8 cellular contexts compared by ENCODE assay signal in the genomic region with DNA sequence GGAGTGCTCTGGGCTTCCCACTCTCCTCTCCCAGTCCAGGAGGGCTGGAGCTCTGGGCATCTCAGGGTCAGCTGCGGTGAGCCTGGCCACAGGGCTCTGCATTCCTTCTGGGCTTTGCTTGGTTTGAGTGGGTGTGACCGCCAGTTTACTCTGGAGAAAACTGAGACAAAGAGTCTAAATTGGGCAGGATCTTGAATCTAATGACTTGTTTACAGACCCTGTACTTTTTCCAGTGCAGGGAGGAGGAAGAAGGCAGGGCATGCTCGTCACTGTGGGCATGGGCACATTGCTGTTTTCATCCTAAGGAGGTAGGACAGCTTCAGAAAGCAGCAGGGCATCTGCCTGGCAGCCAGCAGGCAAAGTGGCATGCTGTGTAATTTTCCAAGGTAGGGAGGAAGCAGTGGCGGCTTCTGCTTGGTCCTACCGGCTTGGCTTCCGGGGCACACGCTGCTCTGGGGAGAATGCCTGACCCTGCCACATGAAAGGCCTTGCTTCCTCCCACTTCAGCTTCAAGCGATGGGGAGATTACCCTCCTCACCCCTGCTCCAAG. TPM values are rescaled to one million over a fixed set of nuclear protein-coding genes. Genes with fewer than 3 reads are reported as not detected.
DNase-seq lines count a peak whose midpoint lies in the region; ATAC-seq and TF ChIP-seq lines count a peak whose summit lies in the region.

No MANE protein-coding gene starts in this region.

- no TSS peak for BruUV-seq in MCF 10A (replicated peaks; lab: Mats Ljungman, UMichigan)

- no peaks in the 10 kb centered on the region for H3K9me3 ChIP-seq in breast epithelium

- intact Hi-C loops in breast epithelium (cut with DNase I; ENCODE audit: low total_unique reads), result no loop called here
- intact Hi-C loops in MCF 10A (cut with micrococcal nuclease), result no loop called here
- intact Hi-C loops in activated CD4-positive, alpha-beta T cell treated with anti-CD3 and anti-CD28 coated beads, Interleukin-2, amount 10 ng/mL, durations not matched to agents 24 days and 14 days (cut with micrococcal nuclease), result loop anchor here (1.0 to 2.0 kb wide), 4 partner anchors 10 to 40 kb away; no protein-coding TSS in a partner anchor

- DNase-seq in breast epithelium (ENCODE audit: low spot score in 2 of 2) (no peak), MCF 10A (ENCODE audit: unreplicated experiment) (no peak), fibroblast of the aortic adventitia (ENCODE audit: low read depth) (peak; percentile 62), UCSD-AML1 (lab: John Stamatoyannopoulos, UW; ENCODE audit: unreplicated experiment) (no peak), GM19240 (ENCODE audit: insufficient read length, low spot score) (no peak), WTC11 (ENCODE audit: low spot score) (no peak)
- DNase-seq in activated CD4-positive, alpha-beta T cell treated with anti-CD3 and anti-CD28 coated beads, Interleukin-2, amount 10 ng/mL, durations not matched to agents 24 days and 14 days, result peak; percentile 88
- no peak for DNase-seq in stimulated activated naive B cell treated with anti-CD40 and anti-IgM and Interleukin-4, amounts not matched to agents 10 μg/mL and 1 μg/mL and 100 μg/mL, for 72 hours

- H3K27ac ChIP-seq in breast epithelium, result peak overlapping the region; percentile 68 to 73

- H3K27ac Mint-ChIP-seq in MCF 10A (ENCODE audit: low read depth, unreplicated experiment) (no peak overlapping the region), WTC11 (no peak overlapping the region)
- peak overlapping the region; percentile 93 for H3K27ac Mint-ChIP-seq in activated CD4-positive, alpha-beta T cell treated with anti-CD3 and anti-CD28 coated beads, Interleukin-2, amount 10 ng/mL, durations not matched to agents 24 days and 14 days
- peak overlapping the region; percentile 96 for H3K27ac Mint-ChIP-seq in stimulated activated naive B cell treated with anti-CD40 and anti-IgM and Interleukin-4, amounts not matched to agents 10 μg/mL and 1 μg/mL and 100 μg/mL, for 72 hours

- H3K27me3 Mint-ChIP-seq in MCF 10A (ENCODE audit: insufficient read depth, unreplicated experiment), result no peaks in the 10 kb centered on the region
- H3K27me3 Mint-ChIP-seq in activated CD4-positive, alpha-beta T cell treated with anti-CD3 and anti-CD28 coated beads, Interleukin-2, amount 10 ng/mL, durations not matched to agents 24 days and 14 days, result no peaks in the 10 kb centered on the region
- no peaks in the 10 kb centered on the region for H3K27me3 Mint-ChIP-seq in stimulated activated naive B cell treated with anti-CD40 and anti-IgM and Interleukin-4, amounts not matched to agents 10 μg/mL and 1 μg/mL and 100 μg/mL, for 72 hours
- peaks cover 29% of the 10 kb centered on the region for H3K27me3 Mint-ChIP-seq in WTC11 (ENCODE audit: low read depth)

- peaks cover 13% of the 10 kb centered on the region for H3K4me1 Mint-ChIP-seq in MCF 10A (ENCODE audit: insufficient read depth, unreplicated experiment)
- peaks cover 90% of the 10 kb centered on the region for H3K4me1 Mint-ChIP-seq in activated CD4-positive, alpha-beta T cell treated with anti-CD3 and anti-CD28 coated beads, Interleukin-2, amount 10 ng/mL, durations not matched to agents 24 days and 14 days
- peaks cover 81 to 98% of the 10 kb centered on the region in 2 donors for H3K4me1 Mint-ChIP-seq in stimulated activated naive B cell treated with anti-CD40 and anti-IgM and Interleukin-4, amounts not matched to agents 10 μg/mL and 1 μg/mL and 100 μg/mL, for 72 hours
- H3K4me1 Mint-ChIP-seq in WTC11, result peaks cover 66% of the 10 kb centered on the region

- ATAC-seq in stimulated activated naive B cell treated with anti-CD40 and anti-IgM and Interleukin-4, amounts not matched to agents 10 μg/mL and 1 μg/mL and 100 μg/mL, for 72 hours (replicated peaks), result peak; percentile 21 to 26
- ATAC-seq in WTC11, result no peak; the same call in 1 of the 2 replicates

- H3K27me3 ChIP-seq in breast epithelium, result no peaks in the 10 kb centered on the region

- H3K4me3 Mint-ChIP-seq in MCF 10A (ENCODE audit: unreplicated experiment), result no peak overlapping the region
- peak overlapping the region; percentile 68 for H3K4me3 Mint-ChIP-seq in activated CD4-positive, alpha-beta T cell treated with anti-CD3 and anti-CD28 coated beads, Interleukin-2, amount 10 ng/mL, durations not matched to agents 24 days and 14 days
- H3K4me3 Mint-ChIP-seq in stimulated activated naive B cell treated with anti-CD40 and anti-IgM and Interleukin-4, amounts not matched to agents 10 μg/mL and 1 μg/mL and 100 μg/mL, for 72 hours, result peak overlapping the region; percentile 72 to 79
- H3K4me3 Mint-ChIP-seq in WTC11, result no peak overlapping the region

- no peaks in the 10 kb centered on the region for H3K36me3 ChIP-seq in breast epithelium

- H3K36me3 Mint-ChIP-seq in MCF 10A (ENCODE audit: insufficient read depth, unreplicated experiment) (no peaks in the 10 kb centered on the region), WTC11 (no peaks in the 10 kb centered on the region)
- peaks cover 21% of the 10 kb centered on the region for H3K36me3 Mint-ChIP-seq in activated CD4-positive, alpha-beta T cell treated with anti-CD3 and anti-CD28 coated beads, Interleukin-2, amount 10 ng/mL, durations not matched to agents 24 days and 14 days (ENCODE audit: low read depth)
- peaks cover 4 to 21% of the 10 kb centered on the region in 2 donors for H3K36me3 Mint-ChIP-seq in stimulated activated naive B cell treated with anti-CD40 and anti-IgM and Interleukin-4, amounts not matched to agents 10 μg/mL and 1 μg/mL and 100 μg/mL, for 72 hours

- TF ChIP-seq POLR2A in breast epithelium (IDR thresholded peaks at IDR 0.05), result no peak

- CTCF ChIA-PET in MCF 10A (lab: Yijun Ruan, JAX) (interaction anchor here (0.6 kb wide), 1 partner anchor 12 kb away, joined by 3 read pairs; no protein-coding TSS in a partner anchor), WTC11 (lab: Charles Lee) (no interaction called here)

- TF ChIP-seq CTCF in breast epithelium (IDR thresholded peaks at IDR 0.05), result no peak
- TF ChIP-seq CTCF in MCF 10A (IDR thresholded peaks at IDR 0.05; ENCODE audit: unreplicated experiment), result no peak
- TF ChIP-seq CTCF in fibroblast of the aortic adventitia (IDR thresholded peaks at IDR 0.05; ENCODE audit: insufficient read depth, low read length), result no peak
- no peak for TF ChIP-seq CTCF in WTC11 (IDR thresholded peaks at IDR 0.05)

- no peaks in the 10 kb centered on the region for H3K4me1 ChIP-seq in breast epithelium

- POLR2A ChIA-PET in MCF 10A (lab: Yijun Ruan, JAX) (no interaction called here), WTC11 (lab: Charles Lee) (interaction anchor here (1.1 kb wide), 1 partner anchor 26 kb away, joined by 3 read pairs; no protein-coding TSS in a partner anchor)

- H3K4me3 ChIP-seq in breast epithelium, result no peak overlapping the region
- no peak overlapping the region for H3K4me3 ChIP-seq in fibroblast of the aortic adventitia (ENCODE audit: low read depth, low read length)

- H3K9me3 Mint-ChIP-seq in MCF 10A (ENCODE audit: unreplicated experiment), result no peaks in the 10 kb centered on the region
- H3K9me3 Mint-ChIP-seq in activated CD4-positive, alpha-beta T cell treated with anti-CD3 and anti-CD28 coated beads, Interleukin-2, amount 10 ng/mL, durations not matched to agents 24 days and 14 days, result peaks cover 9% of the 10 kb centered on the region
- peaks cover 4 to 7% of the 10 kb centered on the region in 2 donors for H3K9me3 Mint-ChIP-seq in stimulated activated naive B cell treated with anti-CD40 and anti-IgM and Interleukin-4, amounts not matched to agents 10 μg/mL and 1 μg/mL and 100 μg/mL, for 72 hours
- peaks cover 10% of the 10 kb centered on the region for H3K9me3 Mint-ChIP-seq in WTC11

TF ChIP-seq in WTC11, 78 proteins besides CTCF, POLR2A, EP300 and RAD21 (continues in another document):
- no peak for TF ChIP-seq ZNF416 (CRISPR knock-in tag; IDR thresholded peaks at IDR 0.05)
- TF ChIP-seq, protein P1, sequence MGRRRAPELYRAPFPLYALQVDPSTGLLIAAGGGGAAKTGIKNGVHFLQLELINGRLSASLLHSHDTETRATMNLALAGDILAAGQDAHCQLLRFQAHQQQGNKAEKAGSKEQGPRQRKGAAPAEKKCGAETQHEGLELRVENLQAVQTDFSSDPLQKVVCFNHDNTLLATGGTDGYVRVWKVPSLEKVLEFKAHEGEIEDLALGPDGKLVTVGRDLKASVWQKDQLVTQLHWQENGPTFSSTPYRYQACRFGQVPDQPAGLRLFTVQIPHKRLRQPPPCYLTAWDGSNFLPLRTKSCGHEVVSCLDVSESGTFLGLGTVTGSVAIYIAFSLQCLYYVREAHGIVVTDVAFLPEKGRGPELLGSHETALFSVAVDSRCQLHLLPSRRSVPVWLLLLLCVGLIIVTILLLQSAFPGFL (CRISPR knock-in tag; IDR thresholded peaks at IDR 0.05; ENCODE audit: borderline replicate concordance), result no peak
- no peak for TF ChIP-seq CREM (CRISPR knock-in tag; IDR thresholded peaks at IDR 0.05)
- no peak for TF ChIP-seq ATF2 (CRISPR knock-in tag; IDR thresholded peaks at IDR 0.05; ENCODE audit: borderline replicate concordance, low read depth)

RNA-seq across cellular contexts. Expression of gene FLI1, which starts 22.9 kb away (rescaled TPM):
- total RNA-seq in breast epithelium, result 10 to 100 TPM; 23.9 to 62.2 (median 46.2) TPM
- total RNA-seq in MCF 10A (2022), result 3.6 and 5.6 TPM in 2 replicates
- 35.3 and 36.5 TPM in 2 replicates for total RNA-seq in activated CD4-positive, alpha-beta T cell treated with anti-CD3 and anti-CD28 coated beads, Interleukin-2, amount 10 ng/mL, durations not matched to agents 24 days and 14 days
- total RNA-seq in fibroblast of the aortic adventitia (ENCODE audit: low replicate concordance), result 2.6 and 10.1 TPM in 2 replicates
- total RNA-seq in WTC11 (2021), result 0.39 to 0.63 TPM (median 0.44 TPM) in 3 replicates

Comparison
In these comparisons a context has a peak if more than half of its experiments do, and no peak if none do; other contexts are left out.
1. DNase-seq: peak in activated CD4-positive, alpha-beta T cell treated with anti-CD3 and anti-CD28 coated beads, Interleukin-2, amount 10 ng/mL, durations not matched to agents 24 days and 14 days (single experiment) and fibroblast of the aortic adventitia (single experiment); none in breast epithelium (0 of 2), MCF 10A (single experiment), stimulated activated naive B cell treated with anti-CD40 and anti-IgM and Interleukin-4, amounts not matched to agents 10 μg/mL and 1 μg/mL and 100 μg/mL, for 72 hours (single experiment), UCSD-AML1 (single experiment), GM19240 (single experiment) and WTC11 (single experiment).
2. H3K27ac Mint-ChIP-seq: peak in activated CD4-positive, alpha-beta T cell treated with anti-CD3 and anti-CD28 coated beads, Interleukin-2, amount 10 ng/mL, durations not matched to agents 24 days and 14 days (single experiment) and stimulated activated naive B cell treated with anti-CD40 and anti-IgM and Interleukin-4, amounts not matched to agents 10 μg/mL and 1 μg/mL and 100 μg/mL, for 72 hours (single experiment); none in MCF 10A (single experiment) and WTC11 (single experiment).
3. H3K4me3 Mint-ChIP-seq: peak in activated CD4-positive, alpha-beta T cell treated with anti-CD3 and anti-CD28 coated beads, Interleukin-2, amount 10 ng/mL, durations not matched to agents 24 days and 14 days (single experiment) and stimulated activated naive B cell treated with anti-CD40 and anti-IgM and Interleukin-4, amounts not matched to agents 10 μg/mL and 1 μg/mL and 100 μg/mL, for 72 hours (2 of 2); none in MCF 10A (single experiment) and WTC11 (single experiment).